11 cellular contexts compared by ENCODE assay signal in genomic region chr10:79404231-79404609, GRCh38. TPM values are rescaled to one million over a fixed set of nuclear protein-coding genes. Genes with fewer than 3 reads are reported as not detected.
DNase-seq lines count a peak whose midpoint lies in the region; ATAC-seq and TF ChIP-seq lines count a peak whose summit lies in the region.
"Had no signal": no experiment of that assay in that cellular context is flagged by ENCODE, and none has a peak within 500 bp of the region (broad histone marks: within the 10 kb centered on the region; RNA-seq: fewer than 3 reads in every experiment).

No MANE protein-coding gene starts in this region.

- H3K4me3 Mint-ChIP-seq in MCF 10A (ENCODE audit: unreplicated experiment): no peak overlapping the region
- H3K4me3 Mint-ChIP-seq: stimulated activated naive CD8-positive, alpha-beta T cell treated with anti-CD3 and anti-CD28 coated beads, Interleukin-15, Interleukin-2, amounts not matched to agents 100 ng/mL and 50 ng/mL, for 24 hours had no signal

- H2AFZ ChIP-seq in mesenchymal stem cell (ENCODE audit: low read depth, low read length): no peak overlapping the region

- peaks cover 10% of the 10 kb centered on the region for H3K4me1 Mint-ChIP-seq in MCF 10A (ENCODE audit: insufficient read depth, unreplicated experiment)

- peak overlapping the region; percentile 96 for H2BK120ac ChIP-seq in mesenchymal stem cell (ENCODE audit: low read depth, low read length)

- TF ChIP-seq POLR2A in breast epithelium (IDR thresholded peaks at IDR 0.05): no peak

- H3K9ac ChIP-seq in mesenchymal stem cell (ENCODE audit: low read length): peak overlapping the region; percentile 81

- H3K36me3 ChIP-seq in breast epithelium (no peaks in the 10 kb centered on the region), mesenchymal stem cell (ENCODE audit: control insufficient read depth in 1 of 2, insufficient read depth in 2 of 2, low read depth in 1 of 2, low read length in 2 of 2) (peaks cover 27 to 39% of the 10 kb centered on the region in 2 experiments), aorta (ENCODE audit: control insufficient read depth in 1 of 2, insufficient read depth in 2 of 2, low read length in 1 of 2) (no peaks in the 10 kb centered on the region), MG63 (peaks cover 3% of the 10 kb centered on the region)

- no peaks in the 10 kb centered on the region for H3K27me3 Mint-ChIP-seq in MCF 10A (ENCODE audit: insufficient read depth, unreplicated experiment)
- H3K27me3 Mint-ChIP-seq: stimulated activated naive CD8-positive, alpha-beta T cell treated with anti-CD3 and anti-CD28 coated beads, Interleukin-15, Interleukin-2, amounts not matched to agents 100 ng/mL and 50 ng/mL, for 24 hours had no signal

- CTCF ChIA-PET in MCF 10A (lab: Yijun Ruan, JAX): no interaction called here

- no peak overlapping the region for H3K27ac Mint-ChIP-seq in MCF 10A (ENCODE audit: low read depth, unreplicated experiment)
- H3K27ac Mint-ChIP-seq: stimulated activated naive CD8-positive, alpha-beta T cell treated with anti-CD3 and anti-CD28 coated beads, Interleukin-15, Interleukin-2, amounts not matched to agents 100 ng/mL and 50 ng/mL, for 24 hours had no signal

- peak overlapping the region; percentile 71 for H4K8ac ChIP-seq in mesenchymal stem cell (ENCODE audit: low read length)

- H3K18ac ChIP-seq in mesenchymal stem cell (ENCODE audit: low read depth in 1 of 2, low read length in 2 of 2): peak overlapping the region; percentile 93 to 96

- H3K4me2 ChIP-seq in mesenchymal stem cell (ENCODE audit: low read length, poor library complexity, severe bottlenecking): peak overlapping the region; percentile 5

- POLR2A ChIA-PET in MCF 10A (lab: Yijun Ruan, JAX): no interaction called here

- H3K79me1 ChIP-seq in mesenchymal stem cell (replicated peaks; ENCODE audit: low read length, poor library complexity, severe bottlenecking): peaks cover 26% of the 10 kb centered on the region

- H3K27ac ChIP-seq in breast epithelium (peak overlapping the region in 1 of 2 donors; percentile 93), mesenchymal stem cell (ENCODE audit: low read length, poor library complexity, severe bottlenecking) (peak overlapping the region; percentile 84), aorta (ENCODE audit: low read depth in 1 of 2, low read length in 2 of 2) (no peak overlapping the region)

- no peak overlapping the region for H3K14ac ChIP-seq in mesenchymal stem cell (ENCODE audit: low read length in 2 of 2)

- TF ChIP-seq CTCF in breast epithelium (IDR thresholded peaks at IDR 0.05): no peak
- no peak for TF ChIP-seq CTCF in MCF 10A (IDR thresholded peaks at IDR 0.05; ENCODE audit: unreplicated experiment)

- ATAC-seq in aorta (ENCODE audit: low FRiP score): peak; percentile 50
- no peak for ATAC-seq in GM18868 (IDR thresholded peaks at IDR 0.05; ENCODE audit: unreplicated experiment)
- ATAC-seq in GM18511 (IDR thresholded peaks at IDR 0.05; ENCODE audit: unreplicated experiment): no peak

- intact Hi-C loops in breast epithelium (cut with DNase I; ENCODE audit: low total_unique reads): no loop called here
- intact Hi-C loops in MCF 10A (cut with micrococcal nuclease): no loop called here
- intact Hi-C loops in aorta (cut with DNase I): loop anchor here (5.0 kb wide), 2 partner anchors 33 to 38 kb away; no protein-coding TSS in a partner anchor

- WGBS in mesenchymal stem cell: 0% methylated on average over 5 of the region's 7 CpGs
- WGBS in aorta, 2 donors: 43 to 61% methylated on average over 6 to 7 of the region's 7 CpGs

- no peaks in the 10 kb centered on the region for H3K9me3 Mint-ChIP-seq in MCF 10A (ENCODE audit: unreplicated experiment)
- H3K9me3 Mint-ChIP-seq: stimulated activated naive CD8-positive, alpha-beta T cell treated with anti-CD3 and anti-CD28 coated beads, Interleukin-15, Interleukin-2, amounts not matched to agents 100 ng/mL and 50 ng/mL, for 24 hours had no signal

- H3K4ac ChIP-seq in mesenchymal stem cell (ENCODE audit: low read depth in 1 of 2, low read length in 2 of 2): peak overlapping the region; percentile 90 to 96

- H3K36me3 Mint-ChIP-seq in MCF 10A (ENCODE audit: insufficient read depth, unreplicated experiment): no peaks in the 10 kb centered on the region

- DNase-seq in breast epithelium (ENCODE audit: low spot score in 2 of 2) (peak; percentile 52 to 64), MCF 10A (ENCODE audit: unreplicated experiment) (no peak), epidermal melanocyte (ENCODE audit: insufficient read length, low spot score) (peak; percentile 55), mesenchymal stem cell (peak; percentile 94), aorta (peak; percentile 77 to 84), MG63 (no peak)
- DNase-seq: 8988T, NCI-H1092 had no signal

- H2BK15ac ChIP-seq in mesenchymal stem cell (ENCODE audit: low read depth, poor library complexity, severe bottlenecking): peak overlapping the region; percentile 31

- H2BK12ac ChIP-seq in mesenchymal stem cell (ENCODE audit: low read length in 2 of 2): peak overlapping the region; percentile 73 to 96

- no peak overlapping the region for H3K23ac ChIP-seq in mesenchymal stem cell (ENCODE audit: low read length in 2 of 2)

- H3K9me3 ChIP-seq in breast epithelium (no peaks in the 10 kb centered on the region), mesenchymal stem cell (ENCODE audit: control insufficient read depth, low read length) (no peaks in the 10 kb centered on the region), aorta (ENCODE audit: control insufficient read depth, low read length) (no peaks in the 10 kb centered on the region), MG63 (no peaks in the 10 kb centered on the region)

- peak overlapping the region; percentile 61 for H2BK5ac ChIP-seq in mesenchymal stem cell (ENCODE audit: low read depth, low read length, poor library complexity, severe bottlenecking)

- H3K27me3 ChIP-seq in breast epithelium (no peaks in the 10 kb centered on the region), mesenchymal stem cell (ENCODE audit: control insufficient read depth in 1 of 2, insufficient read depth in 1 of 2, low read length in 2 of 2) (no peaks in the 10 kb centered on the region), aorta (ENCODE audit: control insufficient read depth in 1 of 2, insufficient read depth in 2 of 2, low read length in 1 of 2) (no peaks in the 10 kb centered on the region), MG63 (no peaks in the 10 kb centered on the region)

- BruUV-seq in MCF 10A (replicated peaks; lab: Mats Ljungman, UMichigan): no TSS peak

- peaks cover 39 to 70% of the 10 kb centered on the region in 2 donors for H3K4me1 ChIP-seq in breast epithelium
- H3K4me1 ChIP-seq in mesenchymal stem cell (ENCODE audit: control insufficient read depth, insufficient read depth, low read depth, low read length): peaks cover 85% of the 10 kb centered on the region
- H3K4me1 ChIP-seq in aorta (ENCODE audit: control insufficient read depth in 1 of 2, insufficient read depth in 2 of 2, low read length in 2 of 2): no peaks in the 10 kb centered on the region

- peak overlapping the region in 2 of 3 donors; percentile 24 to 52 for H3K4me3 ChIP-seq in breast epithelium
- H3K4me3 ChIP-seq in mesenchymal stem cell (ENCODE audit: insufficient read depth in 1 of 2, low read depth in 1 of 2, low read length in 2 of 2): no peak overlapping the region
- no peak overlapping the region for H3K4me3 ChIP-seq in aorta (ENCODE audit: low read length in 2 of 2)
- no peak overlapping the region for H3K4me3 ChIP-seq in MG63

- H4K91ac ChIP-seq in mesenchymal stem cell (ENCODE audit: low read length): peak overlapping the region; percentile 95

- H2AK5ac ChIP-seq in mesenchymal stem cell (ENCODE audit: low read length, severe bottlenecking): no peak overlapping the region

RNA-seq across cellular contexts. Expression of gene ZCCHC24, which starts 41.2 kb away (rescaled TPM):
- 10 to 100 TPM; 18.7 to 50.8 (median 48.8) TPM for total RNA-seq in breast epithelium
- total RNA-seq in MCF 10A (2022): 2.8 and 3.1 TPM in 2 replicates
- 47.4 TPM for polyA plus RNA-seq in mesenchymal stem cell (2013, experiment 1 of 2)
- polyA plus RNA-seq in mesenchymal stem cell (2013, experiment 2 of 2): 49.0 TPM
- 10 to 100 TPM; 79.3 to 99.6 TPM for total RNA-seq in aorta
- 10 to 100 TPM; 42.2 to 60.4 TPM for polyA plus RNA-seq in aorta
- total RNA-seq in MG63 (2014; rRNA removed; shearing (Covaris generic); ENCODE audit: low replicate concordance): 17.8 and 20.5 TPM in 2 replicates

RNA-seq across cellular contexts. Expression of gene PPIF, which starts 57.0 kb away (rescaled TPM):
- total RNA-seq in breast epithelium (10 to 100 TPM; 16.0 to 39.3 (median 30.7) TPM), MCF 10A (2022) (76.5 and 76.9 TPM in 2 replicates), aorta (10 to 100 TPM; 16.8 to 21.2 TPM)
- polyA plus RNA-seq in mesenchymal stem cell (2013, experiment 1 of 2): 49.4 TPM
- polyA plus RNA-seq in mesenchymal stem cell (2013, experiment 2 of 2): 50.7 TPM
- polyA plus RNA-seq in aorta: 10 to 100 TPM in 1 of 2 donors, 1 to 10 TPM in 1; 9.0 to 11.1 TPM
- 42.3 and 53.5 TPM in 2 replicates for total RNA-seq in MG63 (2014; rRNA removed; shearing (Covaris generic); ENCODE audit: low replicate concordance)

Comparison
In these comparisons a context has a peak if more than half of its experiments do, and no peak if none do; other contexts are left out.
1. DNase-seq: peak in breast epithelium (2 of 2), epidermal melanocyte (single experiment), mesenchymal stem cell (single experiment) and aorta (2 of 2); none in MCF 10A (single experiment) and MG63 (single experiment).
2. H3K4me3 ChIP-seq: peak in breast epithelium (2 of 3); none in mesenchymal stem cell (0 of 2), aorta (0 of 2) and MG63 (single experiment).
3. intact Hi-C loops: an anchor here in aorta (5.0 kb wide); none called in breast epithelium and MCF 10A.